Comparison of ENCODE assay signal across 8 cellular contexts in genomic region chr1:32205401-32206370, GRCh38. TPM values are rescaled to one million over a fixed set of nuclear protein-coding genes. Genes with fewer than 3 reads are reported as not detected.
DNase-seq lines count a peak whose midpoint lies in the region; ATAC-seq and TF ChIP-seq lines count a peak whose summit lies in the region.

IQCC (plus strand) TSS chr1:32205671; CDS start chr1:32205682, 11 bp downstream.

- H3K36me3 ChIP-seq in suprapubic skin = no peaks in the 10 kb centered on the region

- H3K27ac Mint-ChIP-seq in activated naive CD4-positive, alpha-beta T cell treated with anti-CD3 and anti-CD28 coated beads, Interleukin-2, amount 50 U/mL, for 72 hours = peak within 1 kb of the TSS; percentile 92 to 94
- H3K27ac Mint-ChIP-seq in glutamatergic neuron (ENCODE audit: unreplicated experiment) = peak within 1 kb of the TSS; percentile 62

- ATAC-seq in GM21737 (IDR thresholded peaks at IDR 0.05; ENCODE audit: unreplicated experiment) (peak; percentile 44), SK-N-SH treated with all-trans-retinoic acid at 6 μM for 48 hours (peak; percentile 72), omental fat pad (ENCODE audit: low FRiP score) (peak; percentile 78)
- peak; percentile 79 to 82 for ATAC-seq in activated naive CD4-positive, alpha-beta T cell treated with anti-CD3 and anti-CD28 coated beads, Interleukin-2, amount 50 U/mL, for 72 hours

- DNase-seq in CMK (ENCODE audit: low read depth) = peak; percentile 77
- peak; percentile 91 for DNase-seq in NCI-H1092 treated with DMSO at 0.1 percent for 48 hours (lab: John Stamatoyannopoulos, UW)
- peak; percentile 85 to 90 for DNase-seq in activated naive CD4-positive, alpha-beta T cell treated with anti-CD3 and anti-CD28 coated beads, Interleukin-2, amount 50 U/mL, for 72 hours (ENCODE audit: low spot score in 2 of 2)
- peak; percentile 88 for DNase-seq in glutamatergic neuron
- peak; percentile 65 for DNase-seq in omental fat pad (ENCODE audit: low spot score)
- DNase-seq in suprapubic skin (ENCODE audit: low spot score in 2 of 2) = peak; percentile 91 to 92

- WGBS in suprapubic skin = 4% methylated on average over 20 of the region's 77 CpGs

- H3K4me3 Mint-ChIP-seq in glutamatergic neuron (ENCODE audit: unreplicated experiment) = peak within 1 kb of the TSS; percentile 91

- TF ChIP-seq POLR2A in suprapubic skin (IDR thresholded peaks at IDR 0.05) = peak in 1 of 2 donors; percentile 11

- TF ChIP-seq CTCF in glutamatergic neuron (IDR thresholded peaks at IDR 0.05; ENCODE audit: partially characterized antibody, unreplicated experiment) (no peak), omental fat pad (IDR thresholded peaks at IDR 0.05) (no peak), suprapubic skin (IDR thresholded peaks at IDR 0.05) (no peak)

- peaks cover 12% of the 10 kb centered on the region for H3K27me3 Mint-ChIP-seq in glutamatergic neuron (ENCODE audit: unreplicated experiment)

- H3K9me3 ChIP-seq in suprapubic skin = no peaks in the 10 kb centered on the region

- peaks cover 3% of the 10 kb centered on the region for H3K4me1 Mint-ChIP-seq in glutamatergic neuron (ENCODE audit: low read depth, unreplicated experiment)

- H3K27ac ChIP-seq in suprapubic skin = peak within 1 kb of the TSS; percentile 13

- H3K4me3 ChIP-seq in suprapubic skin = peak within 1 kb of the TSS; percentile 72

- peaks cover 12 to 19% of the 10 kb centered on the region in 2 donors for H3K36me3 Mint-ChIP-seq in activated naive CD4-positive, alpha-beta T cell treated with anti-CD3 and anti-CD28 coated beads, Interleukin-2, amount 50 U/mL, for 72 hours
- H3K36me3 Mint-ChIP-seq in glutamatergic neuron (ENCODE audit: unreplicated experiment) = no peaks in the 10 kb centered on the region

- no peaks in the 10 kb centered on the region for H3K9me3 Mint-ChIP-seq in activated naive CD4-positive, alpha-beta T cell treated with anti-CD3 and anti-CD28 coated beads, Interleukin-2, amount 50 U/mL, for 72 hours
- peaks cover 14% of the 10 kb centered on the region for H3K9me3 Mint-ChIP-seq in glutamatergic neuron (ENCODE audit: unreplicated experiment)

- peaks cover 41% of the 10 kb centered on the region for H3K4me1 ChIP-seq in suprapubic skin

- no peaks in the 10 kb centered on the region for H3K27me3 ChIP-seq in suprapubic skin

- no peak for TF ChIP-seq EP300 in suprapubic skin (IDR thresholded peaks at IDR 0.05)

TF ChIP-seq in SK-N-SH treated with all-trans-retinoic acid at 6 μM for 48 hours, 23 proteins besides CTCF, POLR2A, EP300 and RAD21:
- TF ChIP-seq OSR1 (CRISPR knock-in tag; IDR thresholded peaks at IDR 0.05) (no peak), CSRNP3 (CRISPR knock-in tag; IDR thresholded peaks at IDR 0.05) (0 out of 2 replicates have a peak, but pooled peaks have one; percentile 38), GLIS3 (CRISPR knock-in tag; IDR thresholded peaks at IDR 0.05) (no peak), ZNF70 (CRISPR knock-in tag; IDR thresholded peaks at IDR 0.05) (peak; percentile 77), PPARA (CRISPR knock-in tag; IDR thresholded peaks at IDR 0.05; ENCODE audit: borderline replicate concordance) (no peak), TCF4 (CRISPR knock-in tag; IDR thresholded peaks at IDR 0.05; ENCODE audit: borderline replicate concordance) (no peak), BACH2 (CRISPR knock-in tag; IDR thresholded peaks at IDR 0.05; ENCODE audit: borderline replicate concordance) (no peak), ARNTL (CRISPR knock-in tag; IDR thresholded peaks at IDR 0.05; ENCODE audit: borderline replicate concordance, low read depth) (no peak), POU6F1 (CRISPR knock-in tag; IDR thresholded peaks at IDR 0.05; ENCODE audit: borderline replicate concordance, low read depth) (no peak), ZC3H10 (CRISPR knock-in tag; IDR thresholded peaks at IDR 0.05) (no peak)
TF ChIP-seq in SK-N-SH treated with all-trans-retinoic acid at 6 μM for 48 hours: peak in this region for 2.

RNA-seq across cellular contexts. Expression of gene IQCC, which starts in this region (rescaled TPM):
- total RNA-seq in activated naive CD4-positive, alpha-beta T cell treated with anti-CD3 and anti-CD28 coated beads, Interleukin-2, amount 50 U/mL, for 72 hours = 1 to 10 TPM; 4.6 to 7.2 TPM
- total RNA-seq in glutamatergic neuron (ENCODE audit: unreplicated experiment) = 2.7 TPM
- total RNA-seq in omental fat pad = 1 to 10 TPM in 3 of 4 donors, under 1 TPM in 1; 0.60 to 1.9 (median 1.2) TPM
- total RNA-seq in suprapubic skin = 1 to 10 TPM; 1.7 to 4.4 (median 3.7) TPM

Comparison
In these comparisons a context has a peak if more than half of its experiments do, and no peak if none do; other contexts are left out.
1. Peak in every context shown above with its lines: DNase-seq, ATAC-seq, H3K4me3 ChIP-seq and H3K27ac ChIP-seq.